Comparison of ENCODE assay signal across 35 cellular contexts in the genomic region with DNA sequence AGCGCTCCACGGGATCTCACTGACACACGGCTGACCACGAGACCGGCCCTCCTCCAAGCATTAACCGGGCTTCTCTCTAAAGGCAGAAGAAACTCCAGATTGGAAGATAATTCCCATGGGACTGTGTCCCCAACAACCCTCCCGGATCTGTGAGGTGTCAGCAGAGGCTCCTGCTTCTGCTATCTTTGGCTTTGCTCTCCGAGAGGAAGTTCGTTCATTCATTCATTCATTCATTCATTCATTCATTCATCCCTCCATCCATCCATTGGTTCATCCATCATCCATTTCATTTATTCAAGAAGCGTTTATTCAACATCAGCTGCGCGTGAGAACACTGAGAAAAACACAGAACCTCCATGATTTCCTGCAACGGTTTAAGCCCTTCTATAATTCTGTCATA. TPM values are rescaled to one million over a fixed set of nuclear protein-coding genes. Genes with fewer than 3 reads are reported as not detected.
"Had no signal": no experiment of that assay in that cellular context is flagged by ENCODE, and none has a peak within 500 bp of the region (broad histone marks: within the 10 kb centered on the region; RNA-seq: fewer than 3 reads in every experiment).

No MANE protein-coding gene starts in this region.

- DNase-seq: Karpas-422, Kasumi-1, MG63, MM.1S, MV-4-11, NCI-H1048, NCI-H1092, NCI-H1092 treated with DMSO at 0.1 percent for 48 hours, NCI-H1105, NCI-H1105 treated with DMSO at 0.1 percent for 48 hours, NCI-H1417, NCI-H1417 treated with DMSO at 0.1 percent for 48 hours, NCI-H1436, NCI-H1436 treated with DMSO at 0.1 percent for 48 hours, NCI-H146, NCI-H1694, NCI-H1694 treated with DMSO at 0.1 percent for 48 hours, NCI-H187, NCI-H187 treated with DMSO at 0.1 percent for 48 hours, NCI-H1930, NCI-H2029, NCI-H2029 treated with DMSO at 0.1 percent for 48 hours, NCI-H2081, NCI-H2081 treated with DMSO at 0.1 percent for 48 hours, NCI-H2107, NCI-H2171, NCI-H2171 treated with DMSO at 0.1 percent for 48 hours, NCI-H2227 treated with DMSO at 0.1 percent for 48 hours, NCI-H226, NCI-H345, NCI-H446, NCI-H446 treated with DMSO at 0.1 percent for 48 hours, NCI-H510A, NCI-H510A treated with DMSO at 0.1 percent for 48 hours had no signal

- H3K27me3 ChIP-seq: MG63 had no signal

- H3K4me3 ChIP-seq: MG63 had no signal

- H3K9me3 ChIP-seq: MG63 had no signal

- H3K36me3 ChIP-seq: MG63 had no signal

RNA-seq across cellular contexts. Expression of a gene that starts 11.5 kb away (rescaled TPM):
- total RNA-seq: M059J had no signal
